ENCODE assay signal across 15 cellular contexts in genomic region chr16:4034963-4035362, GRCh38.
DNase-seq lines count a peak whose midpoint lies in the region; ATAC-seq, FAIRE-seq and TF ChIP-seq lines count a peak whose summit lies in the region.
"Had no signal": no experiment of that assay in that cellular context is flagged by ENCODE, and none has a peak within 500 bp of the region (broad histone marks: within the 10 kb centered on the region; RNA-seq: fewer than 3 reads in every experiment).

No MANE protein-coding gene starts in this region.

- H3K27me3 ChIP-seq in H1 (replicated peaks in 1 of 4; ENCODE audit: control insufficient read depth in 3 of 4, extremely low read depth in 1 of 4, insufficient read depth in 3 of 4, low read length in 3 of 4) = no peaks in the 10 kb centered on the region
- H3K27me3 ChIP-seq in psoas muscle (ENCODE audit: insufficient read depth in 3 of 3, low read length in 2 of 3) = no peaks in the 10 kb centered on the region
- H3K27me3 ChIP-seq: BLaER1 treated with 17β-estradiol and CSF1 and Interleukin-3, amounts not matched to agents 10 nM and 100 nM had no signal

- H2BK15ac ChIP-seq in H1 (ENCODE audit: low read length) = no peak overlapping the region

- no peaks in the 10 kb centered on the region for H3K79me1 ChIP-seq in H1 (ENCODE audit: low read depth, low read length)

- H3K27ac ChIP-seq in H1 (ENCODE audit: low read depth, low read length) (no peak overlapping the region), psoas muscle (peak overlapping the region; percentile 61)
- H3K27ac ChIP-seq: HL-60 had no signal

- H3K4me3 Mint-ChIP-seq in activated T-helper 1 cell treated with anti-CD3 and anti-CD28 coated beads, Interleukin-12 subunit alpha, Interleukin-12 subunit beta, Interleukin-2, Interleukin-4 antibody, amounts not matched to agents 30 ng/mL and 10 ng/mL and 1 ng/mL, durations not matched to agents 14 hours and 24 hours and 36 hours = no peak overlapping the region
- H3K4me3 Mint-ChIP-seq: B cell; CD8-positive, alpha-beta T cell; H9 had no signal

- H3K4ac ChIP-seq in H1 (replicated peaks; ENCODE audit: insufficient read length, low read depth, low read length) = no peak overlapping the region

- H3K4me1 Mint-ChIP-seq in activated T-helper 1 cell treated with anti-CD3 and anti-CD28 coated beads, Interleukin-12 subunit alpha, Interleukin-12 subunit beta, Interleukin-2, Interleukin-4 antibody, amounts not matched to agents 30 ng/mL and 10 ng/mL and 1 ng/mL, durations not matched to agents 14 hours and 24 hours and 36 hours (ENCODE audit: low read depth) = no peaks in the 10 kb centered on the region

- intact Hi-C loops in psoas muscle (cut with DNase I) = no loop called here
- intact Hi-C loops in activated T-helper 1 cell treated with anti-CD3 and anti-CD28 coated beads, Interleukin-12 subunit alpha, Interleukin-12 subunit beta, Interleukin-2, Interleukin-4 antibody, amounts not matched to agents 30 ng/mL and 10 ng/mL and 1 ng/mL, durations not matched to agents 14 hours and 24 hours and 36 hours (cut with micrococcal nuclease) = no loop called here

- no peak overlapping the region for H3K9ac ChIP-seq in H1 (replicated peaks in 1 of 4; ENCODE audit: extremely low read depth in 1 of 4, low read depth in 3 of 4, low read length in 3 of 4)
- H3K9ac ChIP-seq: BLaER1 treated with 17β-estradiol and CSF1 and Interleukin-3, amounts not matched to agents 10 nM and 100 nM had no signal

- H2BK5ac ChIP-seq in H1 (ENCODE audit: low read depth, low read length) = no peak overlapping the region

- H3K36me3 ChIP-seq in H1 (ENCODE audit: control insufficient read depth in 2 of 4, insufficient read depth in 4 of 4, low read length in 3 of 4) (no peaks in the 10 kb centered on the region), psoas muscle (ENCODE audit: insufficient read depth in 1 of 2, low read depth in 1 of 2) (peaks cover 3 to 7% of the 10 kb centered on the region in 2 donors)

- H2AFZ ChIP-seq in H1 (ENCODE audit: low read length) = no peak overlapping the region

- H3K4me2 ChIP-seq in H1 (ENCODE audit: insufficient read depth in 1 of 2, low read depth in 2 of 2, low read length in 2 of 2) = no peak overlapping the region

- TF ChIP-seq CTCF in H1 (IDR thresholded peaks at IDR 0.05; ENCODE audit: control extremely low read depth in 1 of 3, insufficient read depth in 1 of 3, low read depth in 1 of 3, low read length in 3 of 3) (no peak), psoas muscle (IDR thresholded peaks at IDR 0.05) (no peak)

- H2AK5ac ChIP-seq in H1 (ENCODE audit: low read depth, low read length) = no peak overlapping the region

- H4K20me1 ChIP-seq in H1 (replicated peaks in 1 of 2; ENCODE audit: control insufficient read depth in 1 of 2, insufficient read depth in 2 of 2, low read length in 2 of 2) = peaks cover 0 to 1% of the 10 kb centered on the region in 2 experiments
- H4K20me1 ChIP-seq: BLaER1 treated with 17β-estradiol and CSF1 and Interleukin-3, amounts not matched to agents 10 nM and 100 nM had no signal

- TF ChIP-seq EP300 in H1 (IDR thresholded peaks at IDR 0.05; ENCODE audit: borderline replicate concordance in 1 of 2, low read depth in 2 of 2, low read length in 2 of 2) = no peak

- FAIRE-seq in H1 (lab: Jason Lieb, UNC) = no peak

- H3K23me2 ChIP-seq in H1 (ENCODE audit: low read depth, low read length) = no peaks in the 10 kb centered on the region

- no peaks in the 10 kb centered on the region for H3K36me3 Mint-ChIP-seq in activated T-helper 1 cell treated with anti-CD3 and anti-CD28 coated beads, Interleukin-12 subunit alpha, Interleukin-12 subunit beta, Interleukin-2, Interleukin-4 antibody, amounts not matched to agents 30 ng/mL and 10 ng/mL and 1 ng/mL, durations not matched to agents 14 hours and 24 hours and 36 hours (ENCODE audit: low read depth)
- H3K36me3 Mint-ChIP-seq: CD8-positive, alpha-beta T cell had no signal

- no peak overlapping the region for H3K23ac ChIP-seq in H1 (ENCODE audit: insufficient read length)

- TF ChIP-seq RAD21 in H1 (IDR thresholded peaks at IDR 0.05 in 1 of 2, conservative IDR thresholded peaks at IDR 0.05 in 1 of 2; ENCODE audit: low read depth in 2 of 2, low read length in 2 of 2) = no peak

- H4K91ac ChIP-seq in H1 (replicated peaks; ENCODE audit: insufficient read length, low read length) = peak overlapping the region; percentile 55

- peaks cover 6% of the 10 kb centered on the region for H3K27me3 Mint-ChIP-seq in activated T-helper 1 cell treated with anti-CD3 and anti-CD28 coated beads, Interleukin-12 subunit alpha, Interleukin-12 subunit beta, Interleukin-2, Interleukin-4 antibody, amounts not matched to agents 30 ng/mL and 10 ng/mL and 1 ng/mL, durations not matched to agents 14 hours and 24 hours and 36 hours (ENCODE audit: insufficient read depth)

- H2BK12ac ChIP-seq in H1 (ENCODE audit: low read depth, low read length) = no peak overlapping the region

- no peak overlapping the region for H4K8ac ChIP-seq in H1 (ENCODE audit: extremely low read depth, insufficient read depth, low read length)

- CTCF ChIA-PET in H1 (lab: Charles Lee; ENCODE audit: partially characterized antibody) = no interaction called here

- no peak for TF ChIP-seq POLR2A in H1 (IDR thresholded peaks at IDR 0.05; ENCODE audit: control extremely low read depth in 1 of 2, low read depth in 2 of 2, low read length in 2 of 2)

- H3K27ac Mint-ChIP-seq in activated T-helper 1 cell treated with anti-CD3 and anti-CD28 coated beads, Interleukin-12 subunit alpha, Interleukin-12 subunit beta, Interleukin-2, Interleukin-4 antibody, amounts not matched to agents 30 ng/mL and 10 ng/mL and 1 ng/mL, durations not matched to agents 14 hours and 24 hours and 36 hours = no peak overlapping the region
- H3K27ac Mint-ChIP-seq: B cell; CD8-positive, alpha-beta T cell; H9 had no signal

- peak; percentile 39 for DNase-seq in NCI-H146 treated with DMSO at 0.1 percent for 48 hours (lab: John Stamatoyannopoulos, UW; ENCODE audit: unreplicated experiment)
- no peak for DNase-seq in H1 (ENCODE audit: low read depth in 1 of 2, low spot score in 2 of 2)
- DNase-seq in psoas muscle = no peak
- DNase-seq in activated T-helper 1 cell treated with anti-CD3 and anti-CD28 coated beads, Interleukin-12 subunit alpha, Interleukin-12 subunit beta, Interleukin-2, Interleukin-4 antibody, amounts not matched to agents 30 ng/mL and 10 ng/mL and 1 ng/mL, durations not matched to agents 14 hours and 24 hours and 36 hours (ENCODE audit: low spot score) = no peak
- DNase-seq: Calu3; CD8-positive, alpha-beta T cell; DMS79 treated with DMSO at 0.1 percent for 48 hours; GF-D8; GOT3; H9 had no signal

- no peaks in the 10 kb centered on the region for H3K79me2 ChIP-seq in H1 (ENCODE audit: control insufficient read depth in 1 of 2, insufficient read depth in 2 of 2, low read length in 2 of 2)

- H3K9me3 Mint-ChIP-seq in activated T-helper 1 cell treated with anti-CD3 and anti-CD28 coated beads, Interleukin-12 subunit alpha, Interleukin-12 subunit beta, Interleukin-2, Interleukin-4 antibody, amounts not matched to agents 30 ng/mL and 10 ng/mL and 1 ng/mL, durations not matched to agents 14 hours and 24 hours and 36 hours = no peaks in the 10 kb centered on the region
- H3K9me3 Mint-ChIP-seq: CD8-positive, alpha-beta T cell; H9 had no signal

- H2BK20ac ChIP-seq in H1 (ENCODE audit: low read length) = no peak overlapping the region

- H3K9me3 ChIP-seq in H1 (ENCODE audit: insufficient read depth in 2 of 2, low read depth in 1 of 2, low read length in 1 of 2) (no peaks in the 10 kb centered on the region), psoas muscle (no peaks in the 10 kb centered on the region)

- no peak overlapping the region for H3K56ac ChIP-seq in H1 (replicated peaks; ENCODE audit: insufficient read length, low read depth, low read length)

- WGBS in H1 (ENCODE audit: extremely low coverage in 1 of 2, insufficient coverage in 1 of 2, insufficient read length in 1 of 2, insufficient replicate concordance in 2 of 2, low coverage in 1 of 2, low lambda C conversion rate in 2 of 2, missing lambda C conversion rate in 1 of 2), 2 experiments = 84% methylated on average over 4 of the region's 4 CpGs; no CpG with 5 or more reads in 1 of the 2 experiments
- WGBS in psoas muscle, 3 donors = 31 to 61% (median 36%) methylated on average over 4 of the region's 4 CpGs

- no peak overlapping the region for H3K18ac ChIP-seq in H1 (ENCODE audit: extremely low read depth, low read length)

- POLR2A ChIA-PET in H1 (lab: Charles Lee; ENCODE audit: partially characterized antibody) = no interaction called here

- H3K14ac ChIP-seq in H1 (ENCODE audit: insufficient read length) = no peak overlapping the region

- no peak overlapping the region for H4K5ac ChIP-seq in H1 (ENCODE audit: insufficient read length, low read depth, low read length)

- ATAC-seq in psoas muscle (peak in 3 of 4 donors; percentile 33 to 76 (median 35)), HG02885 (IDR thresholded peaks at IDR 0.05; ENCODE audit: poor library complexity, unreplicated experiment) (no peak), SK-N-SH treated with all-trans-retinoic acid at 6 μM for 48 hours (no peak)
- ATAC-seq: CD8-positive, alpha-beta T cell had no signal

- no peak overlapping the region for H3K4me3 ChIP-seq in H1 (ENCODE audit: extremely low read depth in 1 of 4, insufficient read depth in 2 of 4, low read depth in 3 of 4, low read length in 4 of 4)
- H3K4me3 ChIP-seq in psoas muscle = no peak overlapping the region
- H3K4me3 ChIP-seq: BLaER1 treated with 17β-estradiol and CSF1 and Interleukin-3, amounts not matched to agents 10 nM and 100 nM had no signal

- no peaks in the 10 kb centered on the region for H3K4me1 ChIP-seq in H1 (replicated peaks in 1 of 4; ENCODE audit: control insufficient read depth in 3 of 4, insufficient read depth in 4 of 4, low read length in 3 of 4)
- peaks cover 21% of the 10 kb centered on the region for H3K4me1 ChIP-seq in psoas muscle

- H2BK120ac ChIP-seq in H1 (replicated peaks; ENCODE audit: low read depth, low read length) = no peak overlapping the region

TF ChIP-seq in H1, 55 proteins besides CTCF, POLR2A, EP300 and RAD21 (continues in another document):
- no peak for TF ChIP-seq FOSL1 (IDR thresholded peaks at IDR 0.05; ENCODE audit: insufficient read depth, low read depth, low read length)
- no peak for TF ChIP-seq CEBPB (IDR thresholded peaks at IDR 0.05; ENCODE audit: low read depth, low read length)
- TF ChIP-seq PHF8 (conservative IDR thresholded peaks at IDR 0.05; ENCODE audit: low read depth, low read length) = no peak
- TF ChIP-seq BACH1 (IDR thresholded peaks at IDR 0.05; ENCODE audit: low read length) = no peak
- no peak for TF ChIP-seq TEAD4 (IDR thresholded peaks at IDR 0.05; ENCODE audit: low read depth, low read length)

TF ChIP-seq in SK-N-SH treated with all-trans-retinoic acid at 6 μM for 48 hours, 23 proteins besides CTCF, POLR2A, EP300 and RAD21 (continues in another document):
- TF ChIP-seq ZFP30 (CRISPR knock-in tag; IDR thresholded peaks at IDR 0.05) (no peak), TCF4 (CRISPR knock-in tag; IDR thresholded peaks at IDR 0.05; ENCODE audit: borderline replicate concordance) (no peak), ESRRG (CRISPR knock-in tag; IDR thresholded peaks at IDR 0.05) (no peak), ZNF565 (CRISPR knock-in tag; conservative IDR thresholded peaks at IDR 0.05; ENCODE audit: low read depth) (no peak), SNAI2 (CRISPR knock-in tag; IDR thresholded peaks at IDR 0.05) (no peak), ZC3H10 (CRISPR knock-in tag; IDR thresholded peaks at IDR 0.05) (no peak)

Comparison
In these comparisons a context has a peak if more than half of its experiments do, and no peak if none do; other contexts are left out.
1. ATAC-seq: peak in psoas muscle (3 of 4); none in HG02885 (single experiment) and SK-N-SH treated with all-trans-retinoic acid at 6 μM for 48 hours (single experiment).